In the genomic region with DNA sequence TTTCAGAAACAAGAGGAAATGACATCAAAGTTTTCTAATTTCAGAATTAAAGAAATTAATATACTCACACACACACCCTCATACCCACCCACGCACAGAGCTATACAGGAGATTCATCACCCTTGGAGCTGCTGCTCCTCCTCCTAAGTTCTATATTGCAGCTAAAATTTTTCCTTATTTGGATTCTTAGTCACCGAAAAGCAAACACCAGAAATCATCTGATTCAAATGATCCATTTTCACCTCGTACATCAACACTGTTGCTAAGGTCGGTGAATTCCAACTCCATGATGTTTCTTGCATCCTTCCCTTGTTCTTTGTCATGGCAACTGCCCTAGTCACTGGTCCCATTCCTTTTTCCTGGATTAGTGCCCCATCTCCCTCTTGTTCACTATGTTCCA, we compare ENCODE assay signal across 21 cellular contexts.
DNase-seq lines count a peak whose midpoint lies in the region; ATAC-seq, FAIRE-seq and TF ChIP-seq lines count a peak whose summit lies in the region.
"Had no signal": no experiment of that assay in that cellular context is flagged by ENCODE, and none has a peak within 500 bp of the region (broad histone marks: within the 10 kb centered on the region; RNA-seq: fewer than 3 reads in every experiment).

No MANE protein-coding gene starts in this region.

- CTCF ChIA-PET in HepG2 (lab: Yijun Ruan, JAX; ENCODE audit: low intra/inter-chr PET ratio, low total read pairs), result no interaction called here
- CTCF ChIA-PET in RWPE1 (lab: Yijun Ruan, JAX), result no interaction called here
- CTCF ChIA-PET in CD8-positive, alpha-beta memory T cell (lab: Charles Lee), result no interaction called here

- in situ Hi-C loops in HepG2 (cut with HindIII; ENCODE audit: extremely low pct_ligation_motif_present, low pct_unique_long_range_greater_than_20kb), result no loop called here

- no peaks in the 10 kb centered on the region for H4K20me1 ChIP-seq in HepG2 (ENCODE audit: insufficient read depth, low read length)
- no peaks in the 10 kb centered on the region for H4K20me1 ChIP-seq in fibroblast of lung (ENCODE audit: control insufficient read depth, extremely low read depth, insufficient read depth, low read length)

- no peak overlapping the region for H2AFZ ChIP-seq in HepG2 (ENCODE audit: low read length)
- H2AFZ ChIP-seq in fibroblast of lung (ENCODE audit: low read length), result no peak overlapping the region

- peaks cover 5% of the 10 kb centered on the region for H3K9me3 Mint-ChIP-seq in activated T-cell treated with anti-CD3 and anti-CD28 coated beads, Interleukin-2, amount 50 U/mL, for 4 hours
- H3K9me3 Mint-ChIP-seq in CD8-positive, alpha-beta memory T cell, result peaks cover 0 to 2% (median 0%) of the 10 kb centered on the region in 5 donors
- no peaks in the 10 kb centered on the region for H3K9me3 Mint-ChIP-seq in glutamatergic neuron (ENCODE audit: unreplicated experiment)

- H3K36me3 ChIP-seq in HepG2 (replicated peaks in 1 of 2; ENCODE audit: control insufficient read depth in 1 of 2, insufficient read depth in 2 of 2, low read length in 2 of 2), result no peaks in the 10 kb centered on the region
- H3K36me3 ChIP-seq in right lobe of liver, result no peaks in the 10 kb centered on the region
- H3K36me3 ChIP-seq in fibroblast of lung (ENCODE audit: control insufficient read depth, insufficient read depth, low read length), result no peaks in the 10 kb centered on the region
- H3K36me3 ChIP-seq in CD8-positive, alpha-beta memory T cell (ENCODE audit: insufficient read depth, low read length), result no peaks in the 10 kb centered on the region
- H3K36me3 ChIP-seq: esophagus muscularis mucosa, lower lobe of right lung had no signal

- TF ChIP-seq RAD21 in HepG2 (CRISPR knock-in tag; IDR thresholded peaks at IDR 0.05), result no peak

- TF ChIP-seq EP300 in HepG2 (IDR thresholded peaks at IDR 0.05; ENCODE audit: low read depth in 2 of 2, low read length in 2 of 2), result no peak
- TF ChIP-seq EP300 in HepG2 (CRISPR knock-in tag; IDR thresholded peaks at IDR 0.05; ENCODE audit: borderline replicate concordance), result no peak

- H3K9ac ChIP-seq in HepG2 (ENCODE audit: insufficient read depth, low read depth, low read length) (no peak overlapping the region), fibroblast of lung (ENCODE audit: insufficient read depth, low read length) (no peak overlapping the region)

- no peak for TF ChIP-seq CTCF in HepG2 (CRISPR knock-in tag; IDR thresholded peaks at IDR 0.05)
- no peak for TF ChIP-seq CTCF in right lobe of liver (IDR thresholded peaks at IDR 0.05)
- no peak for TF ChIP-seq CTCF in RWPE1 (conservative IDR thresholded peaks at IDR 0.05; ENCODE audit: low read depth)
- no peak for TF ChIP-seq CTCF in fibroblast of lung (conservative IDR thresholded peaks at IDR 0.05 in 1 of 2, IDR thresholded peaks at IDR 0.05 in 1 of 2; ENCODE audit: low read depth in 1 of 2, low read length in 2 of 2)
- no peak for TF ChIP-seq CTCF in glutamatergic neuron (IDR thresholded peaks at IDR 0.05; ENCODE audit: partially characterized antibody, unreplicated experiment)

- H3K36me3 Mint-ChIP-seq in activated T-cell treated with anti-CD3 and anti-CD28 coated beads, Interleukin-2, amount 50 U/mL, for 4 hours (ENCODE audit: insufficient read depth), result no peaks in the 10 kb centered on the region
- H3K36me3 Mint-ChIP-seq in CD8-positive, alpha-beta memory T cell, result peaks cover 0 to 2% (median 0%) of the 10 kb centered on the region in 3 donors
- H3K36me3 Mint-ChIP-seq in glutamatergic neuron (ENCODE audit: unreplicated experiment), result no peaks in the 10 kb centered on the region
- H3K36me3 Mint-ChIP-seq: activated CD4-positive, alpha-beta memory T cell treated with anti-CD3 and anti-CD28 coated beads for 36 hours; naive B cell; stimulated activated naive B cell treated with anti-CD40 and anti-IgM and Interleukin-4, amounts not matched to agents 10 μg/mL and 1 μg/mL and 100 μg/mL, for 72 hours had no signal

- H3K4me3 ChIP-seq in HepG2 (replicated peaks in 1 of 3; ENCODE audit: insufficient read depth in 1 of 3, low read depth in 2 of 3, low read length in 3 of 3) (no peak overlapping the region), right lobe of liver (no peak overlapping the region), fibroblast of lung (replicated peaks in 1 of 4; ENCODE audit: control extremely low read depth in 1 of 4, insufficient read depth in 1 of 4, low read depth in 3 of 4, low read length in 4 of 4) (no peak overlapping the region)
- no peak overlapping the region for H3K4me3 ChIP-seq in CD8-positive, alpha-beta memory T cell (ENCODE audit: low read length)
- H3K4me3 ChIP-seq: esophagus muscularis mucosa, lower lobe of right lung had no signal

- no peaks in the 10 kb centered on the region for H3K27me3 ChIP-seq in HepG2 (ENCODE audit: control insufficient read depth in 1 of 2, insufficient read depth in 2 of 2, low read length in 2 of 2)
- no peaks in the 10 kb centered on the region for H3K27me3 ChIP-seq in right lobe of liver
- H3K27me3 ChIP-seq in fibroblast of lung (ENCODE audit: control insufficient read depth, insufficient read depth, low read length), result no peaks in the 10 kb centered on the region
- H3K27me3 ChIP-seq in CD8-positive, alpha-beta memory T cell (ENCODE audit: insufficient read depth, low read length, poor library complexity, severe bottlenecking), result no peaks in the 10 kb centered on the region
- H3K27me3 ChIP-seq: esophagus muscularis mucosa had no signal

- H3K27ac ChIP-seq in HepG2 (ENCODE audit: extremely low read length, insufficient read depth, low read length), result no peak overlapping the region
- no peak overlapping the region for H3K27ac ChIP-seq in right lobe of liver
- no peak overlapping the region for H3K27ac ChIP-seq in RWPE1
- H3K27ac ChIP-seq in fibroblast of lung (ENCODE audit: insufficient read depth, low read length), result peak overlapping the region; percentile 63
- no peak overlapping the region for H3K27ac ChIP-seq in CD8-positive, alpha-beta memory T cell (ENCODE audit: low read depth, low read length)
- H3K27ac ChIP-seq: esophagus muscularis mucosa, lower lobe of right lung had no signal

- H3K4me1 Mint-ChIP-seq in activated T-cell treated with anti-CD3 and anti-CD28 coated beads, Interleukin-2, amount 50 U/mL, for 4 hours (ENCODE audit: low read depth), result peaks cover 4% of the 10 kb centered on the region
- no peaks in the 10 kb centered on the region for H3K4me1 Mint-ChIP-seq in CD8-positive, alpha-beta memory T cell
- no peaks in the 10 kb centered on the region for H3K4me1 Mint-ChIP-seq in glutamatergic neuron (ENCODE audit: low read depth, unreplicated experiment)
- H3K4me1 Mint-ChIP-seq: naive B cell; stimulated activated naive B cell treated with anti-CD40 and anti-IgM and Interleukin-4, amounts not matched to agents 10 μg/mL and 1 μg/mL and 100 μg/mL, for 72 hours had no signal

- BruUV-seq in HepG2 (replicated peaks; lab: Mats Ljungman, UMichigan), result no TSS peak

- WGBS in HepG2 (ENCODE audit: low lambda C conversion rate), result 3% methylated on average over 4 of the region's 4 CpGs
- WGBS in right lobe of liver (ENCODE audit: insufficient coverage, low coverage, low lambda C conversion rate, missing lambda C conversion rate), result 77% methylated on average over 4 of the region's 4 CpGs

- no peaks in the 10 kb centered on the region for H3K9me3 ChIP-seq in HepG2 (ENCODE audit: low read length)
- no peaks in the 10 kb centered on the region for H3K9me3 ChIP-seq in right lobe of liver
- H3K9me3 ChIP-seq in fibroblast of lung (ENCODE audit: control insufficient read depth, insufficient read depth, low read depth, low read length), result no peaks in the 10 kb centered on the region
- H3K9me3 ChIP-seq in CD8-positive, alpha-beta memory T cell (ENCODE audit: low read length), result no peaks in the 10 kb centered on the region
- H3K9me3 ChIP-seq: esophagus muscularis mucosa, lower lobe of right lung had no signal

- DNase-seq in HepG2 (ENCODE audit: low spot score), result peak; percentile 0
- DNase-seq in right lobe of liver, result no peak
- DNase-seq in RWPE1 (ENCODE audit: low spot score), result peak; percentile 37
- peak; percentile 77 to 94 for DNase-seq in fibroblast of lung (ENCODE audit: low read depth in 2 of 2)
- no peak for DNase-seq in activated T-cell treated with anti-CD3 and anti-CD28 coated beads, Interleukin-2, amount 50 U/mL, for 4 hours
- DNase-seq in CD8-positive, alpha-beta memory T cell, result no peak
- DNase-seq in glutamatergic neuron, result no peak
- DNase-seq in DMS79 (lab: John Stamatoyannopoulos, UW), result no peak
- DNase-seq: activated CD4-positive, alpha-beta memory T cell treated with anti-CD3 and anti-CD28 coated beads for 36 hours; activated naive CD8-positive, alpha-beta T cell treated with anti-CD3 and anti-CD28 coated beads, Interleukin-2, amount 50 U/mL, for 24 hours; lower lobe of right lung; naive B cell; NCI-H187; NCI-H524 treated with DMSO at 0.1 percent for 48 hours; OCI-M1; stimulated activated naive B cell treated with anti-CD40 and anti-IgM and Interleukin-4, amounts not matched to agents 10 μg/mL and 1 μg/mL and 100 μg/mL, for 72 hours; trophoblast cell had no signal

- intact Hi-C loops in HepG2 (cut with micrococcal nuclease; ENCODE audit: unreplicated experiment) (no loop called here), right lobe of liver (cut with DNase I) (no loop called here)

- H3K4me1 ChIP-seq in HepG2 (ENCODE audit: insufficient read depth, low read length), result no peaks in the 10 kb centered on the region
- H3K4me1 ChIP-seq in right lobe of liver, result no peaks in the 10 kb centered on the region
- no peaks in the 10 kb centered on the region for H3K4me1 ChIP-seq in fibroblast of lung (ENCODE audit: control insufficient read depth, extremely low read depth, insufficient read depth, low read length)
- no peaks in the 10 kb centered on the region for H3K4me1 ChIP-seq in CD8-positive, alpha-beta memory T cell (ENCODE audit: insufficient read depth, low read length)
- H3K4me1 ChIP-seq: lower lobe of right lung had no signal

- H3K27ac Mint-ChIP-seq in CD8-positive, alpha-beta memory T cell, result no peak overlapping the region
- H3K27ac Mint-ChIP-seq in glutamatergic neuron (ENCODE audit: unreplicated experiment), result no peak overlapping the region
- H3K27ac Mint-ChIP-seq: activated CD4-positive, alpha-beta memory T cell treated with anti-CD3 and anti-CD28 coated beads for 36 hours; activated naive CD8-positive, alpha-beta T cell treated with anti-CD3 and anti-CD28 coated beads, Interleukin-2, amount 50 U/mL, for 24 hours; naive B cell; stimulated activated naive B cell treated with anti-CD40 and anti-IgM and Interleukin-4, amounts not matched to agents 10 μg/mL and 1 μg/mL and 100 μg/mL, for 72 hours had no signal

- H3K4me3 Mint-ChIP-seq in activated T-cell treated with anti-CD3 and anti-CD28 coated beads, Interleukin-2, amount 50 U/mL, for 4 hours, result no peak overlapping the region
- peak overlapping the region in 1 of 7 donors; percentile 44 for H3K4me3 Mint-ChIP-seq in CD8-positive, alpha-beta memory T cell
- no peak overlapping the region for H3K4me3 Mint-ChIP-seq in glutamatergic neuron (ENCODE audit: unreplicated experiment)
- H3K4me3 Mint-ChIP-seq: activated CD4-positive, alpha-beta memory T cell treated with anti-CD3 and anti-CD28 coated beads for 36 hours; activated naive CD8-positive, alpha-beta T cell treated with anti-CD3 and anti-CD28 coated beads, Interleukin-2, amount 50 U/mL, for 24 hours; naive B cell; stimulated activated naive B cell treated with anti-CD40 and anti-IgM and Interleukin-4, amounts not matched to agents 10 μg/mL and 1 μg/mL and 100 μg/mL, for 72 hours had no signal

- H3K79me2 ChIP-seq in HepG2 (ENCODE audit: insufficient read depth, low read length), result no peaks in the 10 kb centered on the region
- H3K79me2 ChIP-seq in fibroblast of lung (ENCODE audit: control insufficient read depth, insufficient read depth, low read length), result no peaks in the 10 kb centered on the region

- TF ChIP-seq POLR2A in HepG2 (IDR thresholded peaks at IDR 0.05; ENCODE audit: insufficient read depth in 1 of 2, low read depth in 2 of 2, low read length in 2 of 2) (no peak), right lobe of liver (IDR thresholded peaks at IDR 0.05) (no peak)

- H3K27me3 Mint-ChIP-seq in activated T-cell treated with anti-CD3 and anti-CD28 coated beads, Interleukin-2, amount 50 U/mL, for 4 hours (ENCODE audit: low read depth), result peaks cover 2% of the 10 kb centered on the region
- no peaks in the 10 kb centered on the region for H3K27me3 Mint-ChIP-seq in CD8-positive, alpha-beta memory T cell
- H3K27me3 Mint-ChIP-seq in glutamatergic neuron (ENCODE audit: unreplicated experiment), result peaks cover 2% of the 10 kb centered on the region
- H3K27me3 Mint-ChIP-seq: activated CD4-positive, alpha-beta memory T cell treated with anti-CD3 and anti-CD28 coated beads for 36 hours; activated naive CD8-positive, alpha-beta T cell treated with anti-CD3 and anti-CD28 coated beads, Interleukin-2, amount 50 U/mL, for 24 hours; naive B cell; stimulated activated naive B cell treated with anti-CD40 and anti-IgM and Interleukin-4, amounts not matched to agents 10 μg/mL and 1 μg/mL and 100 μg/mL, for 72 hours had no signal

- no peak for FAIRE-seq in HepG2 (lab: Jason Lieb, UNC)
- FAIRE-seq: A204.1, D721Med, GM19239 had no signal

- ATAC-seq in HepG2 (no peak), right lobe of liver (no peak)
- ATAC-seq in activated T-cell treated with anti-CD3 and anti-CD28 coated beads, Interleukin-2, amount 50 U/mL, for 4 hours, result no peak
- ATAC-seq: activated naive CD8-positive, alpha-beta T cell treated with anti-CD3 and anti-CD28 coated beads, Interleukin-2, amount 50 U/mL, for 24 hours; lower lobe of right lung; stimulated activated naive B cell treated with anti-CD40 and anti-IgM and Interleukin-4, amounts not matched to agents 10 μg/mL and 1 μg/mL and 100 μg/mL, for 72 hours had no signal

- POLR2A ChIA-PET in HepG2 (lab: Yijun Ruan, JAX), result no interaction called here
- POLR2A ChIA-PET in RWPE1 (lab: Yijun Ruan, JAX; ENCODE audit: low non-redundant PET), result no interaction called here
- POLR2A ChIA-PET in CD8-positive, alpha-beta memory T cell (lab: Charles Lee), result no interaction called here

- H3K4me2 ChIP-seq in HepG2 (ENCODE audit: low read depth, low read length) (no peak overlapping the region), fibroblast of lung (ENCODE audit: extremely low read depth, insufficient read depth, low read length) (no peak overlapping the region)

Comparison
In these comparisons a context has a peak if more than half of its experiments do, and no peak if none do; other contexts are left out.
1. DNase-seq: peak in HepG2 (single experiment), RWPE1 (single experiment) and fibroblast of lung (2 of 2); none in right lobe of liver (0 of 3), activated T-cell treated with anti-CD3 and anti-CD28 coated beads, Interleukin-2, amount 50 U/mL, for 4 hours (single experiment), CD8-positive, alpha-beta memory T cell (0 of 5), glutamatergic neuron (single experiment) and DMS79 (single experiment).